In genomic region chr2:218329826-218330651, GRCh38 we compare ENCODE assay signal across 9 cellular contexts. TPM values are rescaled to one million over a fixed set of nuclear protein-coding genes. Genes with fewer than 3 reads are reported as not detected.
DNase-seq lines count a peak whose midpoint lies in the region; ATAC-seq and TF ChIP-seq lines count a peak whose summit lies in the region.
"Had no signal": no experiment of that assay in that cellular context is flagged by ENCODE, and none has a peak within 500 bp of the region (broad histone marks: within the 10 kb centered on the region; RNA-seq: fewer than 3 reads in every experiment).

No MANE protein-coding gene starts in this region.

- H3K9ac ChIP-seq in OCI-LY3 (ENCODE audit: low read length), result peak overlapping the region; percentile 15; the same call in 1 of the 2 replicates

- H3K27me3 Mint-ChIP-seq in T-cell, result no peaks in the 10 kb centered on the region

- H3K4me1 ChIP-seq in OCI-LY3 (ENCODE audit: low read length) (peaks cover 15% of the 10 kb centered on the region), right atrium auricular region (peaks cover 0 to 18% of the 10 kb centered on the region in 2 donors), BE2C (peaks cover 16% of the 10 kb centered on the region; the same call in 1 of the 2 replicates)

- H3K79me2 ChIP-seq in OCI-LY3 (ENCODE audit: low read length), result no peaks in the 10 kb centered on the region

- H3K4me1 Mint-ChIP-seq in T-cell, result peaks cover 20 to 45% (median 21%) of the 10 kb centered on the region in 3 donors

- peak overlapping the region; percentile 36 for H3K4me2 ChIP-seq in OCI-LY3 (ENCODE audit: low read length)

- POLR2A ChIA-PET in T-cell (lab: Charles Lee), result no interaction called here

- no peak overlapping the region for H3K4me3 Mint-ChIP-seq in T-cell

- no peak overlapping the region for H3K4me3 ChIP-seq in OCI-LY3 (ENCODE audit: low read length)
- no peak overlapping the region for H3K4me3 ChIP-seq in right atrium auricular region
- no peak overlapping the region for H3K4me3 ChIP-seq in BE2C (ENCODE audit: low read depth, low read length)

- H3K36me3 Mint-ChIP-seq in T-cell, result no peaks in the 10 kb centered on the region

- H3K36me3 ChIP-seq in OCI-LY3 (replicated peaks; ENCODE audit: low read depth, low read length) (no peaks in the 10 kb centered on the region), right atrium auricular region (no peaks in the 10 kb centered on the region), BE2C (no peaks in the 10 kb centered on the region)

- TF ChIP-seq CTCF in OCI-LY3 (IDR thresholded peaks at IDR 0.05; ENCODE audit: low read depth, low read length) (no peak), right atrium auricular region (IDR thresholded peaks at IDR 0.05) (no peak), BE2C (IDR thresholded peaks at IDR 0.05; ENCODE audit: low read depth, low read length) (no peak)

- no peaks in the 10 kb centered on the region for H3K9me3 Mint-ChIP-seq in T-cell

- H4K20me1 ChIP-seq in OCI-LY3 (ENCODE audit: insufficient read depth, low read length), result no peaks in the 10 kb centered on the region

- no peak overlapping the region for H3K27ac Mint-ChIP-seq in T-cell

- ATAC-seq in GM18858 (IDR thresholded peaks at IDR 0.05; ENCODE audit: unreplicated experiment) (peak; percentile 14), GM21825 (IDR thresholded peaks at IDR 0.05; ENCODE audit: unreplicated experiment) (peak; percentile 38), T-cell (replicated peaks in 1 of 4) (no peak)

- no peaks in the 10 kb centered on the region for H3K9me3 ChIP-seq in OCI-LY3 (ENCODE audit: insufficient read depth, low read length)
- no peaks in the 10 kb centered on the region for H3K9me3 ChIP-seq in right atrium auricular region
- H3K9me3 ChIP-seq in BE2C, result no peaks in the 10 kb centered on the region

- CTCF ChIA-PET in T-cell (lab: Charles Lee), result no interaction called here

- peak overlapping the region; percentile 83 for H2AFZ ChIP-seq in OCI-LY3 (ENCODE audit: low read depth, low read length)

- H3K27me3 ChIP-seq in OCI-LY3 (ENCODE audit: low read depth, low read length), result no peaks in the 10 kb centered on the region
- no peaks in the 10 kb centered on the region for H3K27me3 ChIP-seq in right atrium auricular region
- no peaks in the 10 kb centered on the region for H3K27me3 ChIP-seq in BE2C

- DNase-seq in retina (peak; percentile 17), right atrium auricular region (ENCODE audit: low spot score) (no peak), BE2C (no peak), T-cell (no peak)
- DNase-seq in effector CD4-positive, alpha-beta T cell, result no peak

- H3K27ac ChIP-seq in OCI-LY3 (ENCODE audit: low read length) (no peak overlapping the region), right atrium auricular region (no peak overlapping the region)

RNA-seq across cellular contexts. Expression of gene CATIP, which starts 26.6 kb away (rescaled TPM):
- total RNA-seq in right atrium auricular region (not detected), T-cell (not detected)
- not detected for polyA plus RNA-seq in BE2C (2012; ENCODE audit: insufficient read depth, insufficient read length, low read depth)
- total RNA-seq: RPMI7951 had no signal

RNA-seq across cellular contexts. Expression of gene TMBIM1, which starts 37.7 kb away (rescaled TPM):
- total RNA-seq in right atrium auricular region (100 to 1,000 TPM in 1 of 2 donors, 10 to 100 TPM in 1; 82.8 to 225 TPM), T-cell (100 to 1,000 TPM in 3 of 5 donors, 10 to 100 TPM in 2; 78.8 to 166 (median 144) TPM)
- polyA plus RNA-seq in BE2C (2012; ENCODE audit: insufficient read depth, insufficient read length, low read depth), result 3.5 TPM

RNA-seq across cellular contexts. Expression of gene SLC11A1, which starts 52.0 kb away (rescaled TPM):
- total RNA-seq in right atrium auricular region, result 10 to 100 TPM in 1 of 2 donors, 1 to 10 TPM in 1; 8.7 to 22.1 TPM
- polyA plus RNA-seq in BE2C (2012; ENCODE audit: insufficient read depth, insufficient read length, low read depth), result 1.4 TPM
- 1 to 10 TPM in 1 of 5 donors, under 1 TPM in 4; 0.40 to 1.2 (median 0.79) TPM for total RNA-seq in T-cell

RNA-seq across cellular contexts. Expression of gene PNKD, which starts 59.7 kb away (rescaled TPM):
- 10 to 100 TPM; 54.5 to 71.4 TPM for total RNA-seq in right atrium auricular region
- 212 TPM for polyA plus RNA-seq in BE2C (2012; ENCODE audit: insufficient read depth, insufficient read length, low read depth)
- 10 to 100 TPM; 17.4 to 33.1 (median 30.6) TPM for total RNA-seq in T-cell

Comparison
In these comparisons a context has a peak if more than half of its experiments do, and no peak if none do; other contexts are left out.
1. ATAC-seq: peak in GM18858 (single experiment) and GM21825 (single experiment); none in T-cell (0 of 4).
2. RNA of gene SLC11A1, which starts 52.0 kb away (total RNA-seq): 8.7 to 22.1 TPM in right atrium auricular region; 0.40 to 1.2 TPM in T-cell; every median in the first group is over 4 times any median in the second.